ENCODE assay signal across 8 cellular contexts in genomic region chr6:137641474-137642077, GRCh38.
A peak's percentile ranks its signal among the peaks of the same experiment; 100 is the strongest.
DNase-seq lines count a peak whose midpoint lies in the region; ATAC-seq, FAIRE-seq and TF ChIP-seq lines count a peak whose summit lies in the region.

No MANE protein-coding gene starts in this region.

- peaks cover 4 to 10% (median 7%) of the 10 kb centered on the region in 4 donors for H3K4me1 Mint-ChIP-seq in naive thymus-derived CD8-positive, alpha-beta T cell

- peak; percentile 85 to 87 for TF ChIP-seq RAD21 in A549 (conservative IDR thresholded peaks at IDR 0.05 in 1 of 2, IDR thresholded peaks at IDR 0.05 in 1 of 2)

- H3K4me3 ChIP-seq in A549: no peak overlapping the region

- CTCF ChIA-PET in A549 (lab: Yijun Ruan, JAX): interaction anchor here (0.5 to 1.5 kb wide), 15 partner anchors 9 to 993 kb away, joined by 3 to 7 read pairs (median 4); no protein-coding TSS in a partner anchor

- H3K4me1 ChIP-seq in A549: peaks cover 10% of the 10 kb centered on the region; the same call in 1 of the 3 replicates

- no peaks in the 10 kb centered on the region for H3K9me3 Mint-ChIP-seq in naive thymus-derived CD8-positive, alpha-beta T cell

- 0 out of 3 replicates have a peak overlapping the region, but pooled peaks have one; percentile 30 for H3K4me2 ChIP-seq in A549

- H3K27ac Mint-ChIP-seq in naive thymus-derived CD8-positive, alpha-beta T cell: no peak overlapping the region

- peaks cover 0 to 4% (median 3%) of the 10 kb centered on the region in 5 donors for H3K27me3 Mint-ChIP-seq in naive thymus-derived CD8-positive, alpha-beta T cell

- POLR2A ChIA-PET in A549 (lab: Yijun Ruan, JAX): no interaction called here
- POLR2A ChIA-PET in naive thymus-derived CD8-positive, alpha-beta T cell (lab: Charles Lee): no interaction called here

- no peak for FAIRE-seq in A549 (lab: Jason Lieb, UNC)

- H3K9me3 ChIP-seq in A549: no peaks in the 10 kb centered on the region

- TF ChIP-seq CTCF in A549 (IDR thresholded peaks at IDR 0.05): peak; percentile 74

- peak; percentile 27 to 67 for DNase-seq in A549 (ENCODE audit: low read depth in 1 of 2, low spot score in 1 of 2)
- peak; percentile 47 for DNase-seq in HK-2 (ENCODE audit: unreplicated experiment)
- DNase-seq in NOMO-1 treated with dmso at 0.1 percent for 144 hours (lab: John Stamatoyannopoulos, UW; ENCODE audit: unreplicated experiment): peak; percentile 35
- DNase-seq in activated CD8-positive, alpha-beta memory T cell treated with anti-CD3 and anti-CD28 coated beads, Interleukin-2, amount 50 U/mL, for 24 hours (ENCODE audit: extremely low read depth): peak; percentile 19
- DNase-seq in erythroblast (lab: John Stamatoyannopoulos, UW): peak; percentile 54 to 78
- peak; percentile 28 to 80 (median 60) for DNase-seq in naive thymus-derived CD8-positive, alpha-beta T cell
- DNase-seq in stimulated activated naive CD4-positive, alpha-beta T cell (lab: John Stamatoyannopoulos, UW): peak; percentile 11 to 65 (median 47)

- ATAC-seq in A549 (peak; percentile 74 to 93; a peak in 5 of 6 replicates), GM18508 (IDR thresholded peaks at IDR 0.05; ENCODE audit: insufficient read depth, unreplicated experiment) (peak; percentile 47)
- peak; percentile 84 to 89 for ATAC-seq in naive thymus-derived CD8-positive, alpha-beta T cell

- no peak overlapping the region for H3K27ac ChIP-seq in A549

- no peak overlapping the region for H3K4me3 Mint-ChIP-seq in naive thymus-derived CD8-positive, alpha-beta T cell

- no peak for TF ChIP-seq EP300 in A549 (IDR thresholded peaks at IDR 0.05)

- TF ChIP-seq POLR2A in A549 (IDR thresholded peaks at IDR 0.05; ENCODE audit: low read length) (no peak), erythroblast (IDR thresholded peaks at IDR 0.05; ENCODE audit: low read length) (no peak)

- under 1% methylated on average over 6 of the region's 6 CpGs for WGBS in A549 (ENCODE audit: missing lambda C conversion rate)

- H3K36me3 Mint-ChIP-seq in naive thymus-derived CD8-positive, alpha-beta T cell: no peaks in the 10 kb centered on the region

TF ChIP-seq in A549, 52 proteins besides CTCF, POLR2A, EP300 and RAD21:
- TF ChIP-seq RCOR1 (IDR thresholded peaks at IDR 0.05; ENCODE audit: low read depth, low read length): no peak
- TF ChIP-seq SMC3 (IDR thresholded peaks at IDR 0.05): peak; percentile 83
TF ChIP-seq in A549: peak in this region for 1.
